In genomic region chr17:48215583-48216139, GRCh38 we compare ENCODE assay signal across 8 cellular contexts.
DNase-seq lines count a peak whose midpoint lies in the region; ATAC-seq, FAIRE-seq and TF ChIP-seq lines count a peak whose summit lies in the region.

No MANE protein-coding gene starts in this region.

- no peak overlapping the region for H3K4me3 ChIP-seq in fibroblast of mammary gland (ENCODE audit: control insufficient read depth, low read depth, low read length)

- DNase-seq in COR-L47 (lab: John Stamatoyannopoulos, UW) = peak; percentile 42
- peak; percentile 75 for DNase-seq in HT1080 (ENCODE audit: low read depth)
- DNase-seq in RCC 7860 (ENCODE audit: low spot score) = peak; percentile 63
- peak; percentile 48 for DNase-seq in fibroblast of mammary gland (ENCODE audit: low read depth)
- DNase-seq in stromal cell of bone marrow (ENCODE audit: low read depth) = peak; percentile 33
- no peak for DNase-seq in activated naive CD4-positive, alpha-beta T cell treated with Interleukin-2 at 50 U/mL for 16 hours
- no peak for DNase-seq in stimulated activated CD4-positive, alpha-beta T cell treated with anti-CD3 and anti-CD28 coated beads, Interleukin-2, amount 100 ng/mL, for 24 hours

- FAIRE-seq in RCC 7860 (lab: Jason Lieb, UNC) = no peak

- ATAC-seq in GM19035 (IDR thresholded peaks at IDR 0.05; ENCODE audit: unreplicated experiment) = no peak

- TF ChIP-seq CTCF in fibroblast of mammary gland (conservative IDR thresholded peaks at IDR 0.05; ENCODE audit: control insufficient read depth, insufficient read depth, low read depth, low read length) = peak; percentile 61

Comparison
In these comparisons a context has a peak if more than half of its experiments do, and no peak if none do; other contexts are left out.
1. DNase-seq: peak in COR-L47 (single experiment), HT1080 (single experiment), RCC 7860 (single experiment), fibroblast of mammary gland (single experiment) and stromal cell of bone marrow (single experiment); none in activated naive CD4-positive, alpha-beta T cell treated with Interleukin-2 at 50 U/mL for 16 hours (single experiment) and stimulated activated CD4-positive, alpha-beta T cell treated with anti-CD3 and anti-CD28 coated beads, Interleukin-2, amount 100 ng/mL, for 24 hours (0 of 2).